1 cellular context compared by ENCODE assay signal in the genomic region with DNA sequence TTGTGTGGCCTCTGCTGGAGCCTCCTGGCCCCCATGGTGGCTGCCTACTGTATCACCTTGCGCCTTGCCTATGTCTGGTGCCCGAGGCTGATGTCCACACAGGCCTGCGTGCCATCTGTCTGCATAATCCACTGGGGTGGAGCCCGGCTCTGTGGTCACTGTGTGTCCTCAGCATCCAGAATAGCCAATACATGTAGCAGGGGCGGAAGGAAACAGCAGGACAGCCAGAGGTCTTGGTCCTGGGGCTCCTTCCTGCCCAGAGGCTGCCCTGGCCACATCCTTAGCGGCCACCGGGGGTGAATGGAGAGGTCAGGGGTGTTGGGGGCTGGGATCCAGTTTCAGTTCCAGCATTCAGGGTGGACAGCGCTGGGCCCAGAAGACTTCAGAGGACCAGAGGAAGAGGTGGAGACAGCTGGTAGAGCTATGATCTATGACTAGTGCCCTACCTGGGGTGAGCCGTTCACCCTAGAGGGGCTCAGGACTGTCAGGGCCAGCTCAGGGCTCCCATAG.
TF ChIP-seq lines count a peak whose summit lies in the region.

No MANE protein-coding gene starts in this region.

TF ChIP-seq in SK-N-SH, 30 proteins besides CTCF, POLR2A, EP300 and RAD21:
- TF ChIP-seq NFIC (IDR thresholded peaks at IDR 0.05; ENCODE audit: borderline replicate concordance) (no peak), SIN3A (IDR thresholded peaks at IDR 0.05; ENCODE audit: borderline replicate concordance, low read depth, low read length) (no peak)
